In the genomic region with DNA sequence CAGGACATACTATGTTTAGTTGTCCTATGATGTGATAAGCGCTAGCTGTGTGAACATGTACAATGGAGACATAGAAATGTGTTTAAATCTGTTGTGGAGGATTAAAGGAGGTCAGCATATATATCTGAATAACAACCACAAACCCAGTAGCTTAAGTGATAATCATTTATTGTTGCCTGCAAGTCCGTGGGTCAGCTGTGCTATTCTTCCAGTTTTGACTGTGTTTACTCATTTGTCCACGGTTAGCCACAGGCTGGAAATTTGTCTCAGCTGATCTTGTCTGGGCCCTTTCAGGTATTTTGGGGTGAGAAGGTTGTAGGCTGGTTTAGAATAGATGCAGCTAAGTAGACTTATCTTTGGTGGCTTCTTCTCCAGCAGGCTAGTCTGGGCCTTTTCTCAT, we compare ENCODE assay signal across 1 cellular context.
TF ChIP-seq lines count a peak whose summit lies in the region.

No MANE protein-coding gene starts in this region.

TF ChIP-seq in IMR-90, 13 proteins besides CTCF, POLR2A, EP300 and RAD21 (continued from another document):
- no peak for TF ChIP-seq MAFK (IDR thresholded peaks at IDR 0.05; ENCODE audit: low read depth, low read length)
- no peak for TF ChIP-seq CHD1 (IDR thresholded peaks at IDR 0.05; ENCODE audit: low read depth, low read length)
- TF ChIP-seq CEBPB (IDR thresholded peaks at IDR 0.05; ENCODE audit: low read depth, low read length): no peak
